ENCODE assay signal across 8 cellular contexts in genomic region chr5:134649163-134649916, GRCh38. TPM values are rescaled to one million over a fixed set of nuclear protein-coding genes. Genes with fewer than 3 reads are reported as not detected.
DNase-seq lines count a peak whose midpoint lies in the region; ATAC-seq, FAIRE-seq and TF ChIP-seq lines count a peak whose summit lies in the region.

No MANE protein-coding gene starts in this region.

- H3K4me3 Mint-ChIP-seq in activated T-cell treated with anti-CD3 and anti-CD28 coated beads, Interleukin-2, amount 50 U/mL, for 4 hours = peak overlapping the region; percentile 86

- H3K9ac ChIP-seq in HUES6 (ENCODE audit: low read length) = peak overlapping the region; percentile 90

- TF ChIP-seq POLR2A in adrenal gland (IDR thresholded peaks at IDR 0.05) = no peak

- H3K4me1 Mint-ChIP-seq in activated T-cell treated with anti-CD3 and anti-CD28 coated beads, Interleukin-2, amount 50 U/mL, for 4 hours (ENCODE audit: low read depth) = peaks cover 21% of the 10 kb centered on the region

- intact Hi-C loops in adrenal gland (cut with DNase I) = no loop called here

- H3K9me3 ChIP-seq in HUES6 (ENCODE audit: control insufficient read depth, insufficient read depth, low read depth, low read length) = no peaks in the 10 kb centered on the region
- H3K9me3 ChIP-seq in adrenal gland (replicated peaks in 1 of 3) = no peaks in the 10 kb centered on the region
- no peaks in the 10 kb centered on the region for H3K9me3 ChIP-seq in iPS DF 6.9 (ENCODE audit: control insufficient read depth, insufficient read depth, low read length)

- 2 to 4% (median 3%) methylated on average over 9 to 19 of the region's 19 CpGs for WGBS in adrenal gland, 4 donors
- WGBS in iPS DF 6.9 (ENCODE audit: insufficient coverage, insufficient read length) = no CpG with 5 or more reads among the region's 19 CpGs

- H3K27me3 Mint-ChIP-seq in activated T-cell treated with anti-CD3 and anti-CD28 coated beads, Interleukin-2, amount 50 U/mL, for 4 hours (ENCODE audit: low read depth) = no peaks in the 10 kb centered on the region

- H3K4me1 ChIP-seq in HUES6 (ENCODE audit: control insufficient read depth, insufficient read depth, low read length) = peaks cover 9% of the 10 kb centered on the region; the same call in 1 of the 2 replicates
- H3K4me1 ChIP-seq in adrenal gland (replicated peaks in 1 of 2) = peaks cover 14 to 50% of the 10 kb centered on the region in 2 donors
- H3K4me1 ChIP-seq in iPS DF 6.9 (ENCODE audit: control insufficient read depth, insufficient read depth, low read length) = no peaks in the 10 kb centered on the region

- no peak for FAIRE-seq in RCC 7860 (lab: Jason Lieb, UNC)

- no peak for TF ChIP-seq CTCF in adrenal gland (IDR thresholded peaks at IDR 0.05)

- 0 out of 2 replicates have a peak, but pooled peaks cover 4% of the 10 kb centered on the region for H3K36me3 ChIP-seq in HUES6 (ENCODE audit: control insufficient read depth, insufficient read depth, low read length)
- no peaks in the 10 kb centered on the region for H3K36me3 ChIP-seq in adrenal gland (replicated peaks in 1 of 2)
- no peaks in the 10 kb centered on the region for H3K36me3 ChIP-seq in iPS DF 6.9 (ENCODE audit: control insufficient read depth, insufficient read depth, low read length)

- peak overlapping the region; percentile 92 for H3K4me3 ChIP-seq in HUES6 (ENCODE audit: low read depth, low read length)
- peak overlapping the region; percentile 74 to 90 (median 76) for H3K4me3 ChIP-seq in adrenal gland
- H3K4me3 ChIP-seq in iPS DF 6.9 (ENCODE audit: low read length) = peak overlapping the region; percentile 88
- H3K4me3 ChIP-seq in skin epidermis = peak overlapping the region; percentile 60 to 98 (median 80)

- DNase-seq in activated T-cell treated with anti-CD3 and anti-CD28 coated beads, Interleukin-2, amount 50 U/mL, for 4 hours = no peak
- DNase-seq in activated T-cell treated with anti-CD3 and anti-CD28 coated beads for 4 hours = no peak
- peak in 4 of 7 donors; percentile 44 to 76 (median 65) for DNase-seq in adrenal gland
- no peak for DNase-seq in iPS DF 6.9 (ENCODE audit: low read depth, low spot score)
- no peak for DNase-seq in RCC 7860 (ENCODE audit: low spot score)
- DNase-seq in NCI-H748 (lab: John Stamatoyannopoulos, UW; ENCODE audit: unreplicated experiment) = no peak

- no peaks in the 10 kb centered on the region for H3K36me3 Mint-ChIP-seq in activated T-cell treated with anti-CD3 and anti-CD28 coated beads, Interleukin-2, amount 50 U/mL, for 4 hours (ENCODE audit: insufficient read depth)

- H3K9me3 Mint-ChIP-seq in activated T-cell treated with anti-CD3 and anti-CD28 coated beads, Interleukin-2, amount 50 U/mL, for 4 hours = no peaks in the 10 kb centered on the region

- peak overlapping the region; percentile 96 for H3K27ac ChIP-seq in HUES6 (ENCODE audit: low read depth, low read length)
- H3K27ac ChIP-seq in adrenal gland = peak overlapping the region; percentile 63 to 98 (median 95)
- no peak overlapping the region for H3K27ac ChIP-seq in iPS DF 6.9 (ENCODE audit: low read length)
- H3K27ac ChIP-seq in skin epidermis = peak overlapping the region; percentile 87 to 99 (median 97)

- ATAC-seq in activated T-cell treated with anti-CD3 and anti-CD28 coated beads, Interleukin-2, amount 50 U/mL, for 4 hours = no peak

- no peaks in the 10 kb centered on the region for H3K27me3 ChIP-seq in HUES6 (ENCODE audit: control insufficient read depth, insufficient read depth, low read length)
- H3K27me3 ChIP-seq in adrenal gland = no peaks in the 10 kb centered on the region
- no peaks in the 10 kb centered on the region for H3K27me3 ChIP-seq in iPS DF 6.9 (ENCODE audit: control insufficient read depth, insufficient read depth, low read length)

RNA-seq across cellular contexts. Expression of gene SEC24A, which starts 0.8 kb away (rescaled TPM):
- total RNA-seq in activated T-cell treated with anti-CD3 and anti-CD28 coated beads, Interleukin-2, amount 50 U/mL, for 4 hours = 10 to 100 TPM; 27.2 to 30.0 (median 28.3) TPM
- 10 to 100 TPM; 14.7 to 67.8 (median 27.6) TPM for total RNA-seq in adrenal gland
- 10 to 100 TPM in 1 of 3 donors, 1 to 10 TPM in 2; 2.3 to 61.9 (median 3.8) TPM for polyA plus RNA-seq in adrenal gland

RNA-seq across cellular contexts. Expression of gene SAR1B, which starts 16.7 kb away (rescaled TPM):
- 10 to 100 TPM; 57.4 to 63.7 (median 58.3) TPM for total RNA-seq in activated T-cell treated with anti-CD3 and anti-CD28 coated beads, Interleukin-2, amount 50 U/mL, for 4 hours
- total RNA-seq in adrenal gland = 100 to 1,000 TPM in 4 of 8 donors, 10 to 100 TPM in 4; 44.2 to 279 (median 95.5) TPM
- polyA plus RNA-seq in adrenal gland = 100 to 1,000 TPM in 1 of 3 donors, 10 to 100 TPM in 2; 13.6 to 152 (median 28.0) TPM

Comparison
In these comparisons a context has a peak if more than half of its experiments do, and no peak if none do; other contexts are left out.
1. DNase-seq: peak in adrenal gland (4 of 7); none in activated T-cell treated with anti-CD3 and anti-CD28 coated beads, Interleukin-2, amount 50 U/mL, for 4 hours (single experiment), activated T-cell treated with anti-CD3 and anti-CD28 coated beads for 4 hours (single experiment), iPS DF 6.9 (single experiment), RCC 7860 (single experiment) and NCI-H748 (single experiment).
2. Peak in every context shown above with its lines, with median percentiles within 50 percentile points of each other: H3K4me3 ChIP-seq.